8 cellular contexts compared by ENCODE assay signal in genomic region chr12:10331642-10332239, GRCh38. TPM values are rescaled to one million over a fixed set of nuclear protein-coding genes. Genes with fewer than 3 reads are reported as not detected.
DNase-seq lines count a peak whose midpoint lies in the region; ATAC-seq and TF ChIP-seq lines count a peak whose summit lies in the region.

No MANE protein-coding gene starts in this region.

- no peak overlapping the region for H3K27ac ChIP-seq in CD8-positive, alpha-beta memory T cell (ENCODE audit: low read depth, low read length)
- H3K27ac ChIP-seq in OCI-LY1 (ENCODE audit: low read depth, low read length, poor library complexity, severe bottlenecking) (peak overlapping the region; percentile 54), lung (ENCODE audit: low read depth in 1 of 2, low read length in 1 of 2) (no peak overlapping the region)

- peak in 2 of 5 donors; percentile 30 to 48 for DNase-seq in CD8-positive, alpha-beta memory T cell
- DNase-seq in HFFc6 = peak; percentile 59
- peak; percentile 82 for DNase-seq in dedifferentiated amniotic fluid mesenchymal stem cell (ENCODE audit: extremely low spot score)
- DNase-seq in lung (ENCODE audit: low spot score) = no peak
- DNase-seq in activated CD8-positive, alpha-beta memory T cell treated with anti-CD3 and anti-CD28 coated beads, Interleukin-2, amount 50 U/mL, for 48 hours = no peak
- DNase-seq in NCI-H1436 treated with DMSO at 0.1 percent for 48 hours (lab: John Stamatoyannopoulos, UW) = no peak

- H3K27ac Mint-ChIP-seq in CD8-positive, alpha-beta memory T cell = peak overlapping the region in 5 of 8 donors; percentile 6 to 36 (median 18)
- no peak overlapping the region for H3K27ac Mint-ChIP-seq in HFFc6

- no peaks in the 10 kb centered on the region for H3K27me3 Mint-ChIP-seq in CD8-positive, alpha-beta memory T cell
- H3K27me3 Mint-ChIP-seq in HFFc6 (ENCODE audit: insufficient read depth) = no peaks in the 10 kb centered on the region; the same call in none of the 2 replicates

- POLR2A ChIA-PET in CD8-positive, alpha-beta memory T cell (lab: Charles Lee) = no interaction called here

- ATAC-seq in lung (ENCODE audit: insufficient read depth, low FRiP score) (no peak), GM18868 (IDR thresholded peaks at IDR 0.05; ENCODE audit: unreplicated experiment) (no peak)

- peaks cover 13 to 42% (median 16%) of the 10 kb centered on the region in 3 donors for H3K4me1 Mint-ChIP-seq in CD8-positive, alpha-beta memory T cell
- H3K4me1 Mint-ChIP-seq in HFFc6 (ENCODE audit: low read depth) = peaks cover 5% of the 10 kb centered on the region; the same call in 1 of the 2 replicates

- no peaks in the 10 kb centered on the region for H4K20me1 ChIP-seq in OCI-LY1 (ENCODE audit: insufficient read depth, low read length)

- 37 to 43% methylated on average over 2 of the region's 2 CpGs for WGBS in lung, 2 donors

- no peaks in the 10 kb centered on the region for H3K9me3 ChIP-seq in CD8-positive, alpha-beta memory T cell (ENCODE audit: low read length)
- H3K9me3 ChIP-seq in OCI-LY1 (ENCODE audit: low read length) (peaks cover 11% of the 10 kb centered on the region; the same call in 1 of the 2 replicates), lung (ENCODE audit: control insufficient read depth in 2 of 2, insufficient read depth in 1 of 2, low read length in 1 of 2) (no peaks in the 10 kb centered on the region)

- no peaks in the 10 kb centered on the region for H3K9me2 ChIP-seq in OCI-LY1 (ENCODE audit: low read depth, low read length)

- TF ChIP-seq CTCF in HFFc6 (IDR thresholded peaks at IDR 0.05) (peak; percentile 84), OCI-LY1 (IDR thresholded peaks at IDR 0.05; ENCODE audit: low read length) (peak; percentile 88), lung (IDR thresholded peaks at IDR 0.05; ENCODE audit: control extremely low read depth, extremely low read depth) (peak; percentile 45)

- no peaks in the 10 kb centered on the region for H3K36me3 ChIP-seq in CD8-positive, alpha-beta memory T cell (ENCODE audit: insufficient read depth, low read length)
- H3K36me3 ChIP-seq in OCI-LY1 (ENCODE audit: insufficient read depth, low read length) (no peaks in the 10 kb centered on the region; the same call in 1 of the 2 replicates), lung (ENCODE audit: control insufficient read depth in 2 of 2, insufficient read depth in 2 of 2, low read length in 2 of 2) (no peaks in the 10 kb centered on the region)

- no peak overlapping the region for H3K4me3 ChIP-seq in CD8-positive, alpha-beta memory T cell (ENCODE audit: low read length)
- no peak overlapping the region for H3K4me3 ChIP-seq in OCI-LY1 (ENCODE audit: low read depth, low read length, poor library complexity, severe bottlenecking)
- no peak overlapping the region for H3K4me3 ChIP-seq in lung

- H3K9ac ChIP-seq in OCI-LY1 (ENCODE audit: low read length) = peak overlapping the region; percentile 35

- CTCF ChIA-PET in CD8-positive, alpha-beta memory T cell (lab: Charles Lee) = interaction anchor here (1.8 to 2.5 kb wide), 3 partner anchors 96 to 230 kb away, joined by 5 to 11 read pairs (median 7); no protein-coding TSS in a partner anchor

- H3K4me3 Mint-ChIP-seq in CD8-positive, alpha-beta memory T cell = no peak overlapping the region
- no peak overlapping the region for H3K4me3 Mint-ChIP-seq in HFFc6

- no peaks in the 10 kb centered on the region for H3K27me3 ChIP-seq in CD8-positive, alpha-beta memory T cell (ENCODE audit: insufficient read depth, low read length, poor library complexity, severe bottlenecking)
- no peaks in the 10 kb centered on the region for H3K27me3 ChIP-seq in OCI-LY1 (ENCODE audit: insufficient read depth, low read length)
- no peaks in the 10 kb centered on the region for H3K27me3 ChIP-seq in lung (ENCODE audit: control insufficient read depth, insufficient read depth)

- peaks cover 0 to 5% (median 4%) of the 10 kb centered on the region in 5 donors for H3K9me3 Mint-ChIP-seq in CD8-positive, alpha-beta memory T cell
- H3K9me3 Mint-ChIP-seq in HFFc6 = peaks cover 5% of the 10 kb centered on the region

- H3K79me2 ChIP-seq in OCI-LY1 (ENCODE audit: insufficient read depth, low read length) = no peaks in the 10 kb centered on the region

- peak overlapping the region; percentile 19; the same call in 1 of the 2 replicates for H2AFZ ChIP-seq in OCI-LY1 (ENCODE audit: low read length)

- H3K4me2 ChIP-seq in OCI-LY1 (ENCODE audit: low read length) = no peak overlapping the region; the same call in 1 of the 2 replicates

- H3K4me1 ChIP-seq in CD8-positive, alpha-beta memory T cell (ENCODE audit: insufficient read depth, low read length) = no peaks in the 10 kb centered on the region
- peaks cover 24% of the 10 kb centered on the region for H3K4me1 ChIP-seq in OCI-LY1 (ENCODE audit: insufficient read depth, low read length, severe bottlenecking)
- no peaks in the 10 kb centered on the region for H3K4me1 ChIP-seq in lung (ENCODE audit: control insufficient read depth in 2 of 2, insufficient read depth in 2 of 2, low read length in 2 of 2)

- H3K36me3 Mint-ChIP-seq in CD8-positive, alpha-beta memory T cell = peaks cover 4 to 25% (median 17%) of the 10 kb centered on the region in 3 donors
- no peaks in the 10 kb centered on the region; the same call in 1 of the 2 replicates for H3K36me3 Mint-ChIP-seq in HFFc6 (ENCODE audit: low read depth)

- H3F3A ChIP-seq in OCI-LY1 (ENCODE audit: insufficient read depth, low read length) = no peaks in the 10 kb centered on the region

RNA-seq across cellular contexts. Expression of gene KLRD1, which starts 24.1 kb away (rescaled TPM):
- total RNA-seq in CD8-positive, alpha-beta memory T cell = 10 to 100 TPM; 65.4 to 70.1 TPM
- 177 TPM for polyA plus RNA-seq in CD8-positive, alpha-beta memory T cell
- total RNA-seq in HFFc6 (2021; fragmentation: NEBNext Ultra II Directional; extraction: Animal tissue kit (Norgen Biotek cat#: 25700)) = under 1 TPM; 0.14 to 0.78 (median 0.28) TPM
- total RNA-seq in lung = 1 to 10 TPM; 4.9 to 5.2 TPM
- 1 to 10 TPM; 1.1 to 2.6 TPM for polyA plus RNA-seq in lung

RNA-seq across cellular contexts. Expression of gene KLRK1, which starts 58.1 kb away (rescaled TPM):
- 100 to 1,000 TPM; 145 to 161 TPM for total RNA-seq in CD8-positive, alpha-beta memory T cell
- polyA plus RNA-seq in CD8-positive, alpha-beta memory T cell = 562 TPM
- total RNA-seq in HFFc6 (2021; fragmentation: NEBNext Ultra II Directional; extraction: Animal tissue kit (Norgen Biotek cat#: 25700)) = not detected
- total RNA-seq in lung = 1 to 10 TPM; 1.6 to 2.9 TPM
- polyA plus RNA-seq in lung = 1 to 10 TPM; 4.0 to 5.7 TPM

Comparison
In these comparisons a context has a peak if more than half of its experiments do, and no peak if none do; other contexts are left out.
1. DNase-seq: peak in HFFc6 (single experiment) and dedifferentiated amniotic fluid mesenchymal stem cell (single experiment); none in lung (single experiment), activated CD8-positive, alpha-beta memory T cell treated with anti-CD3 and anti-CD28 coated beads, Interleukin-2, amount 50 U/mL, for 48 hours (single experiment) and NCI-H1436 treated with DMSO at 0.1 percent for 48 hours (single experiment).
2. RNA of gene KLRD1, which starts 24.1 kb away (total RNA-seq): 65.4 to 70.1 TPM in CD8-positive, alpha-beta memory T cell; 4.9 to 5.2 TPM in lung and 0.14 to 0.78 TPM in HFFc6; every median in the first group is over 10 times any median in the second.
3. RNA of gene KLRK1, which starts 58.1 kb away (total RNA-seq): 145 to 161 TPM in CD8-positive, alpha-beta memory T cell; 1.6 to 2.9 TPM in lung and not detected in HFFc6; every median in the first group is over 10 times any median in the second.
4. Peak in every context shown above with its lines, with median percentiles within 50 percentile points of each other: CTCF ChIP-seq.